8 cellular contexts compared by ENCODE assay signal in genomic region chr12:122225683-122226365, GRCh38. TPM values are rescaled to one million over a fixed set of nuclear protein-coding genes. Genes with fewer than 3 reads are reported as not detected.
DNase-seq lines count a peak whose midpoint lies in the region; ATAC-seq and TF ChIP-seq lines count a peak whose summit lies in the region.

TSS of gene DIABLO (minus strand) at chr12:122226052. CDS start at chr12:122226014, 38 bp downstream.

- H3K27ac ChIP-seq in heart right ventricle (peak within 1 kb of the TSS; percentile 91 to 97 (median 95)), upper lobe of right lung (peak within 1 kb of the TSS; percentile 98)

- peak within 1 kb of the TSS; percentile 91 for H3K27ac Mint-ChIP-seq in T-helper 1 cell treated with Interleukin-12 subunit alpha and Interleukin-12 subunit beta and Interleukin-4 antibody, amounts not matched to agents 30 μg/mL and 1 μg/mL, for 36 hours

- H3K4me3 ChIP-seq in heart right ventricle (peak within 1 kb of the TSS; percentile 67 to 97 (median 89)), upper lobe of right lung (peak within 1 kb of the TSS; percentile 89)

- 0% methylated on average over 71 to 74 of the region's 74 CpGs for WGBS in heart right ventricle, 2 donors

- H3K36me3 Mint-ChIP-seq in T-helper 1 cell treated with Interleukin-12 subunit alpha and Interleukin-12 subunit beta and Interleukin-4 antibody, amounts not matched to agents 30 μg/mL and 1 μg/mL, for 36 hours (ENCODE audit: low read depth): peaks cover 17% of the 10 kb centered on the region

- H3K27me3 Mint-ChIP-seq in T-helper 1 cell treated with Interleukin-12 subunit alpha and Interleukin-12 subunit beta and Interleukin-4 antibody, amounts not matched to agents 30 μg/mL and 1 μg/mL, for 36 hours (ENCODE audit: low read depth): no peaks in the 10 kb centered on the region

- TF ChIP-seq CTCF in GM13977 (IDR thresholded peaks at IDR 0.05; ENCODE audit: extremely low read depth, insufficient read depth, missing control alignments): no peak
- TF ChIP-seq CTCF in heart right ventricle (IDR thresholded peaks at IDR 0.05): no peak
- no peak for TF ChIP-seq CTCF in upper lobe of right lung (IDR thresholded peaks at IDR 0.05)

- peaks cover 25% of the 10 kb centered on the region for H3K4me1 Mint-ChIP-seq in T-helper 1 cell treated with Interleukin-12 subunit alpha and Interleukin-12 subunit beta and Interleukin-4 antibody, amounts not matched to agents 30 μg/mL and 1 μg/mL, for 36 hours (ENCODE audit: low read depth)

- H3K4me1 ChIP-seq in heart right ventricle (peaks cover 10 to 35% (median 26%) of the 10 kb centered on the region in 9 donors), upper lobe of right lung (peaks cover 15% of the 10 kb centered on the region)

- H3K9me3 Mint-ChIP-seq in T-helper 1 cell treated with Interleukin-12 subunit alpha and Interleukin-12 subunit beta and Interleukin-4 antibody, amounts not matched to agents 30 μg/mL and 1 μg/mL, for 36 hours: no peaks in the 10 kb centered on the region

- H3K36me3 ChIP-seq in heart right ventricle (peaks cover 0 to 63% (median 28%) of the 10 kb centered on the region in 9 donors), upper lobe of right lung (peaks cover 36% of the 10 kb centered on the region)

- intact Hi-C loops in heart right ventricle (cut with DNase I): no loop called here
- intact Hi-C loops in posterior vena cava (cut with DNase I): no loop called here
- intact Hi-C loops in upper lobe of right lung (cut with DNase I): no loop called here

- H3K27me3 ChIP-seq in heart right ventricle: no peaks in the 10 kb centered on the region
- no peaks in the 10 kb centered on the region for H3K27me3 ChIP-seq in upper lobe of right lung

- peak; percentile 98 for DNase-seq in GM13977 (ENCODE audit: low spot score)
- DNase-seq in NCI-H1694 (lab: John Stamatoyannopoulos, UW): peak; percentile 95
- DNase-seq in amniotic stem cell (lab: John Stamatoyannopoulos, UW): peak; percentile 99
- DNase-seq in heart right ventricle: peak; percentile 100
- DNase-seq in posterior vena cava (ENCODE audit: low spot score): peak; percentile 100
- DNase-seq in upper lobe of right lung: peak; percentile 100

- in situ Hi-C loops in GM13977 (cut with MboI; ENCODE audit: low pct_unique_long_range_greater_than_20kb, low sequenced_read_pairs, unreplicated experiment): no loop called here

- ATAC-seq in HG02884 (IDR thresholded peaks at IDR 0.05; ENCODE audit: unreplicated experiment) (peak; percentile 92), heart right ventricle (peak; percentile 97 to 99 (median 98)), upper lobe of right lung (peak; percentile 98)

- H3K4me3 Mint-ChIP-seq in T-helper 1 cell treated with Interleukin-12 subunit alpha and Interleukin-12 subunit beta and Interleukin-4 antibody, amounts not matched to agents 30 μg/mL and 1 μg/mL, for 36 hours: peak within 1 kb of the TSS; percentile 91

- no peaks in the 10 kb centered on the region for H3K9me3 ChIP-seq in heart right ventricle
- no peaks in the 10 kb centered on the region for H3K9me3 ChIP-seq in upper lobe of right lung

RNA-seq across cellular contexts. Expression of gene DIABLO, which starts in this region (rescaled TPM):
- 10 to 100 TPM; 25.7 to 35.2 (median 32.8) TPM for total RNA-seq in heart right ventricle
- polyA plus RNA-seq in heart right ventricle: 10 to 100 TPM; 18.1 to 68.6 TPM
- 10 to 100 TPM; 26.2 to 27.0 TPM for total RNA-seq in posterior vena cava
- 31.9 TPM for total RNA-seq in upper lobe of right lung

Comparison
In these comparisons a context has a peak if more than half of its experiments do, and no peak if none do; other contexts are left out.
1. Peak in every context shown above with its lines: DNase-seq, ATAC-seq, H3K4me3 ChIP-seq and H3K27ac ChIP-seq.